17 cellular contexts compared by ENCODE assay signal in the genomic region with DNA sequence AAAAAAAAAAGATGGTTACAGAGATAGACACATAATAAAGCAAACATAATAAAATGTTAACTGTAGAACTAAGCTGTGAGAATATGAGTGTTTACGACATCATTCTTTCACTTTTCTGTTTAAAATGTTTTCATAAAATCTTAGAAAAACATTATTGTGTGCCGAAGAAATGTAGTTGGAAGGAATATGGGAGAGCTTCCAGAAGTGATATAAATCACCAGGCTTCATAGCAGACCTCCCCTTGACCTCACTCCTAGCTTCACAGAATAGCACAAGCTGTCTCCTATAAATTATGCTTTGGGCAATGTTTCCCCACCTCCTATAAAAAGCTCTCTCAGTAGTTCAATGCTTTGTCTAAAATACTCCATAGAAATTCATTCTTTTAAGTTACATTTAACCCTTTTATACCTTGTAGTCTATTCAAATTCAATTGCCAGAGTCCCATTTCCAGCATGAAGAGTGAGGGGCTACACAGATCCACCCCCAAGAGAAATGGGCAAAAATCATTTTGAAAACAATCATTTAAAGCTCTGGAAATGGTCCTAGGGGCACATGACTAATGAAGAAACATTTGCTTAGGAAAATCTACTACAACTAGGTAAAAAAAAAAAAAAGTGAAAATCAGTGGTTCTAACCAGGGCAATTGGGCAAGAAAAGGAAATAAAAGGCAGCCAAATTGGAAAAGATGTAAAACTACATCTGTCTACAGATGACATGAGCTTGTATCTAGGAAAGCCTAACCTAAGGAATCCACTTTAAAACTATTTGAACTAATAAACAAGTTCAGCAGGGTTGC. TPM values are rescaled to one million over a fixed set of nuclear protein-coding genes. Genes with fewer than 3 reads are reported as not detected.
DNase-seq lines count a peak whose midpoint lies in the region; ATAC-seq and TF ChIP-seq lines count a peak whose summit lies in the region.
"Had no signal": no experiment of that assay in that cellular context is flagged by ENCODE, and none has a peak within 500 bp of the region (broad histone marks: within the 10 kb centered on the region; RNA-seq: fewer than 3 reads in every experiment).

No MANE protein-coding gene starts in this region.

- TF ChIP-seq POLR2A in sigmoid colon (IDR thresholded peaks at IDR 0.05): no peak

- TF ChIP-seq EP300 in sigmoid colon (IDR thresholded peaks at IDR 0.05): peak in 3 of 4 donors; percentile 7 to 45 (median 41)

- H3K4me1 ChIP-seq in sigmoid colon (peaks cover 0 to 22% (median 12%) of the 10 kb centered on the region in 4 donors), upper lobe of right lung (no peaks in the 10 kb centered on the region)
- H3K4me1 ChIP-seq: SJCRH30 had no signal

- no peaks in the 10 kb centered on the region for H3K27me3 Mint-ChIP-seq in effector memory CD8-positive, alpha-beta T cell
- H3K27me3 Mint-ChIP-seq: activated naive CD8-positive, alpha-beta T cell; stimulated activated memory B cell treated with anti-CD40 and anti-IgM and Interleukin-4, amounts not matched to agents 10 μg/mL and 1 μg/mL and 100 μg/mL, for 72 hours had no signal

- DNase-seq in DMS 273 treated with DMSO at 0.1 percent for 48 hours (lab: John Stamatoyannopoulos, UW): peak; percentile 15
- DNase-seq in foreskin fibroblast: peak; percentile 75 to 76
- DNase-seq in sigmoid colon: peak; percentile 59
- DNase-seq in upper lobe of right lung: no peak
- no peak for DNase-seq in effector memory CD8-positive, alpha-beta T cell
- DNase-seq: heart left ventricle; MG63; NCI-H2081 treated with DMSO at 0.1 percent for 48 hours; SJCRH30; stimulated activated CD4-positive, alpha-beta T cell treated with anti-CD3 and anti-CD28 coated beads, Interleukin-4, amount 100 ng/mL, for 1 hour had no signal

- H3K4me3 ChIP-seq in foreskin fibroblast (ENCODE audit: low read depth in 1 of 2, low read length in 2 of 2) (no peak overlapping the region), sigmoid colon (no peak overlapping the region), upper lobe of right lung (no peak overlapping the region)
- H3K4me3 ChIP-seq: heart left ventricle, MG63, SJCRH30 had no signal

- peaks cover 6% of the 10 kb centered on the region for H3K36me3 Mint-ChIP-seq in effector memory CD8-positive, alpha-beta T cell (ENCODE audit: insufficient read depth)

- H3K27ac Mint-ChIP-seq in effector memory CD8-positive, alpha-beta T cell: no peak overlapping the region
- H3K27ac Mint-ChIP-seq: activated naive CD8-positive, alpha-beta T cell; stimulated activated memory B cell treated with anti-CD40 and anti-IgM and Interleukin-4, amounts not matched to agents 10 μg/mL and 1 μg/mL and 100 μg/mL, for 72 hours had no signal

- H3K27ac ChIP-seq in sigmoid colon: peak overlapping the region; percentile 7 to 69 (median 52)
- H3K27ac ChIP-seq in upper lobe of right lung: no peak overlapping the region
- H3K27ac ChIP-seq: C4-2B, heart left ventricle, HL-60, SJCRH30 had no signal

- no peak overlapping the region for H3K4me3 Mint-ChIP-seq in effector memory CD8-positive, alpha-beta T cell
- H3K4me3 Mint-ChIP-seq: activated naive CD8-positive, alpha-beta T cell; stimulated activated memory B cell treated with anti-CD40 and anti-IgM and Interleukin-4, amounts not matched to agents 10 μg/mL and 1 μg/mL and 100 μg/mL, for 72 hours had no signal

- 8 to 54% methylated on average over 2 of the region's 2 CpGs for WGBS in sigmoid colon, 2 donors

- TF ChIP-seq CTCF in foreskin fibroblast (IDR thresholded peaks at IDR 0.05; ENCODE audit: low read depth, low read length) (no peak), sigmoid colon (IDR thresholded peaks at IDR 0.05) (no peak), upper lobe of right lung (IDR thresholded peaks at IDR 0.05) (no peak)

- ATAC-seq in SK-N-SH treated with all-trans-retinoic acid at 6 μM for 48 hours (no peak), upper lobe of right lung (no peak), GM19395 (IDR thresholded peaks at IDR 0.05; ENCODE audit: unreplicated experiment) (no peak), HG03108 (IDR thresholded peaks at IDR 0.05; ENCODE audit: unreplicated experiment) (no peak)
- no peak for ATAC-seq in effector memory CD8-positive, alpha-beta T cell (replicated peaks)
- ATAC-seq: heart left ventricle; stimulated activated memory B cell treated with anti-CD40 and anti-IgM and Interleukin-4, amounts not matched to agents 10 μg/mL and 1 μg/mL and 100 μg/mL, for 72 hours had no signal

- H3K9me3 ChIP-seq in sigmoid colon: no peaks in the 10 kb centered on the region
- peaks cover 7% of the 10 kb centered on the region for H3K9me3 ChIP-seq in upper lobe of right lung

- no peaks in the 10 kb centered on the region for H3K27me3 ChIP-seq in sigmoid colon
- no peaks in the 10 kb centered on the region for H3K27me3 ChIP-seq in upper lobe of right lung
- H3K27me3 ChIP-seq: heart left ventricle, MG63, SJCRH30 had no signal

- no peaks in the 10 kb centered on the region for H3K36me3 ChIP-seq in sigmoid colon
- no peaks in the 10 kb centered on the region for H3K36me3 ChIP-seq in upper lobe of right lung
- H3K36me3 ChIP-seq: heart left ventricle, MG63, SJCRH30 had no signal

- intact Hi-C loops in sigmoid colon (cut with DNase I) (no loop called here), upper lobe of right lung (cut with DNase I) (no loop called here)

- no peaks in the 10 kb centered on the region for H3K4me1 Mint-ChIP-seq in effector memory CD8-positive, alpha-beta T cell (ENCODE audit: low read depth in 2 of 2)
- H3K4me1 Mint-ChIP-seq: stimulated activated memory B cell treated with anti-CD40 and anti-IgM and Interleukin-4, amounts not matched to agents 10 μg/mL and 1 μg/mL and 100 μg/mL, for 72 hours had no signal

- H3K9me3 Mint-ChIP-seq in effector memory CD8-positive, alpha-beta T cell: peaks cover 5 to 9% of the 10 kb centered on the region in 2 donors

TF ChIP-seq in SK-N-SH treated with all-trans-retinoic acid at 6 μM for 48 hours, 23 proteins besides CTCF, POLR2A, EP300 and RAD21:
- TF ChIP-seq, protein P1, sequence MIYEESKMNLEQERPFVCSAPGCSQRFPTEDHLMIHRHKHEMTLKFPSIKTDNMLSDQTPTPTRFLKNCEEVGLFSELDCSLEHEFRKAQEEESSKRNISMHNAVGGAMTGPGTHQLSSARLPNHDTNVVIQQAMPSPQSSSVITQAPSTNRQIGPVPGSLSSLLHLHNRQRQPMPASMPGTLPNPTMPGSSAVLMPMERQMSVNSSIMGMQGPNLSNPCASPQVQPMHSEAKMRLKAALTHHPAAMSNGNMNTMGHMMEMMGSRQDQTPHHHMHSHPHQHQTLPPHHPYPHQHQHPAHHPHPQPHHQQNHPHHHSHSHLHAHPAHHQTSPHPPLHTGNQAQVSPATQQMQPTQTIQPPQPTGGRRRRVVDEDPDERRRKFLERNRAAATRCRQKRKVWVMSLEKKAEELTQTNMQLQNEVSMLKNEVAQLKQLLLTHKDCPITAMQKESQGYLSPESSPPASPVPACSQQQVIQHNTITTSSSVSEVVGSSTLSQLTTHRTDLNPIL (CRISPR knock-in tag; IDR thresholded peaks at IDR 0.05; ENCODE audit: low read depth): no peak
- TF ChIP-seq ISL1 (CRISPR knock-in tag; IDR thresholded peaks at IDR 0.05): peak; percentile 53
TF ChIP-seq in SK-N-SH treated with all-trans-retinoic acid at 6 μM for 48 hours: peak in this region for 1.

RNA-seq across cellular contexts. Expression of a gene that starts 9.6 kb away (rescaled TPM):
- 1 to 10 TPM in 2 of 4 donors, under 1 TPM in 2; 0.54 to 1.4 (median 0.88) TPM for total RNA-seq in sigmoid colon
- under 1 TPM in 1 of 3 donors, not detected in 2; 0.07 TPM for polyA plus RNA-seq in sigmoid colon
- 0.29 TPM for total RNA-seq in upper lobe of right lung

Comparison
In these comparisons a context has a peak if more than half of its experiments do, and no peak if none do; other contexts are left out.
1. DNase-seq: peak in DMS 273 treated with DMSO at 0.1 percent for 48 hours (single experiment), foreskin fibroblast (2 of 2) and sigmoid colon (single experiment); none in upper lobe of right lung (single experiment) and effector memory CD8-positive, alpha-beta T cell (0 of 3).